1 cellular context compared by ENCODE assay signal in genomic region chr7:128406147-128406985, GRCh38.
A peak's percentile ranks its signal among the peaks of the same experiment; 100 is the strongest.
TF ChIP-seq lines count a peak whose summit lies in the region.

No MANE protein-coding gene starts in this region.

TF ChIP-seq in K562, 482 proteins besides CTCF, POLR2A, EP300 and RAD21 (continues in another document):
- TF ChIP-seq ZNF121 (CRISPR knock-in tag; conservative IDR thresholded peaks at IDR 0.05), result no peak
- TF ChIP-seq HNRNPLL (IDR thresholded peaks at IDR 0.05; ENCODE audit: low read depth, low read length, poor library complexity, severe bottlenecking), result no peak
- TF ChIP-seq TFAP4 (CRISPR knock-in tag; IDR thresholded peaks at IDR 0.05; ENCODE audit: borderline replicate concordance), result 0 out of 2 replicates have a peak, but pooled peaks have one; percentile 14
- no peak for TF ChIP-seq ZNF408 (CRISPR knock-in tag; IDR thresholded peaks at IDR 0.05; ENCODE audit: low read depth)
- TF ChIP-seq SMARCE1 (IDR thresholded peaks at IDR 0.05), result no peak
- TF ChIP-seq IFI16 (CRISPR knock-in tag; IDR thresholded peaks at IDR 0.05), result no peak
- TF ChIP-seq ZNF449 (CRISPR knock-in tag; IDR thresholded peaks at IDR 0.05), result no peak
- TF ChIP-seq CHD7 (IDR thresholded peaks at IDR 0.05; ENCODE audit: low read depth, low read length), result no peak
- TF ChIP-seq HNRNPK (IDR thresholded peaks at IDR 0.05; ENCODE audit: low read depth, low read length, poor library complexity, severe bottlenecking), result peak; percentile 89
- no peak for TF ChIP-seq RNF219 (CRISPR knock-in tag; IDR thresholded peaks at IDR 0.05)
- no peak for TF ChIP-seq MXD1 (CRISPR knock-in tag; IDR thresholded peaks at IDR 0.05; ENCODE audit: borderline replicate concordance, poor library complexity, severe bottlenecking)
- TF ChIP-seq ZNF436 (CRISPR knock-in tag; IDR thresholded peaks at IDR 0.05), result no peak
- no peak for TF ChIP-seq PYGO2 (tag; IDR thresholded peaks at IDR 0.05)
- TF ChIP-seq ZHX1 (conservative IDR thresholded peaks at IDR 0.05; ENCODE audit: low read length), result no peak
- no peak for TF ChIP-seq CLOCK (CRISPR knock-in tag; IDR thresholded peaks at IDR 0.05; ENCODE audit: borderline replicate concordance)
- TF ChIP-seq GATA2 (CRISPR knock-in tag; IDR thresholded peaks at IDR 0.05), result no peak
- no peak for TF ChIP-seq ZNF23 (CRISPR knock-in tag; IDR thresholded peaks at IDR 0.05)
- TF ChIP-seq RBM15 (IDR thresholded peaks at IDR 0.05; ENCODE audit: insufficient read depth, low read length), result no peak
- no peak for TF ChIP-seq MTF1 (CRISPR knock-in tag; IDR thresholded peaks at IDR 0.05; ENCODE audit: borderline replicate concordance)
- TF ChIP-seq RFX5 (IDR thresholded peaks at IDR 0.05; ENCODE audit: low read depth, low read length), result no peak
- no peak for TF ChIP-seq NFRKB (IDR thresholded peaks at IDR 0.05; ENCODE audit: low read depth)
- TF ChIP-seq ETV6 (IDR thresholded peaks at IDR 0.05; ENCODE audit: borderline replicate concordance in 1 of 2, low read depth in 2 of 2, low read length in 1 of 2), result no peak
- no peak for TF ChIP-seq ETV6 (CRISPR knock-in tag; IDR thresholded peaks at IDR 0.05; ENCODE audit: borderline replicate concordance)
- no peak for TF ChIP-seq MYNN (IDR thresholded peaks at IDR 0.05)
- no peak for TF ChIP-seq MYNN (CRISPR knock-in tag; IDR thresholded peaks at IDR 0.05)
- no peak for TF ChIP-seq FOXA3 (CRISPR knock-in tag; conservative IDR thresholded peaks at IDR 0.05 in 1 of 2, IDR thresholded peaks at IDR 0.05 in 1 of 2)
- no peak for TF ChIP-seq HLTF (IDR thresholded peaks at IDR 0.05)
- TF ChIP-seq ZNF280B (CRISPR knock-in tag; IDR thresholded peaks at IDR 0.05), result no peak
